27 cellular contexts compared by ENCODE assay signal in genomic region chr19:30288957-30289735, GRCh38.
"Had no signal": no experiment of that assay in that cellular context is flagged by ENCODE, and none has a peak within 500 bp of the region (broad histone marks: within the 10 kb centered on the region; RNA-seq: fewer than 3 reads in every experiment).

No MANE protein-coding gene starts in this region.

- H3K9ac ChIP-seq: neural progenitor cell, parathyroid adenoma had no signal

- H2AFZ ChIP-seq: neural progenitor cell, parathyroid adenoma had no signal

- H3K4me2 ChIP-seq: neural progenitor cell had no signal

- H3K9me3 ChIP-seq: ovary, psoas muscle, right lobe of liver, sigmoid colon, thoracic aorta, thyroid gland, tibial nerve, upper lobe of left lung, vagina had no signal

- H3K27ac ChIP-seq: neural progenitor cell, ovary, parathyroid adenoma, psoas muscle, right lobe of liver, sigmoid colon, stomach, thoracic aorta, thyroid gland, upper lobe of left lung, vagina had no signal

- H3K36me3 ChIP-seq: neural progenitor cell, ovary, right lobe of liver, sigmoid colon, stomach, thoracic aorta, thyroid gland, tibial nerve, upper lobe of left lung, vagina had no signal

- DNase-seq: natural killer cell; occipital lobe; ovary; posterior cingulate gyrus; psoas muscle; right cardiac atrium; right lobe of liver; sigmoid colon; small intestine; stimulated activated CD4-positive, alpha-beta T cell treated with anti-CD3 and anti-CD28 coated beads, Interleukin-15, amount 100 ng/mL, for 24 hours; stimulated activated CD4-positive, alpha-beta T cell treated with anti-CD3 and anti-CD28 coated beads, Interleukin-2, amount 100 ng/mL, for 24 hours; stimulated activated CD4-positive, alpha-beta T cell treated with anti-CD3 and anti-CD28 coated beads, Interleukin-2, amount 100 ng/mL, for 48 hours; stimulated activated CD4-positive, alpha-beta T cell treated with anti-CD3 and anti-CD28 coated beads, Interleukin-4, amount 100 ng/mL, for 24 hours; stimulated activated naive B cell treated with anti-CD40 and anti-IgM and Interleukin-4, amounts not matched to agents 10 μg/mL and 1 μg/mL and 100 μg/mL, for 72 hours; stimulated activated naive CD4-positive, alpha-beta T cell treated with Interleukin-2 at 50 U/mL for 16 hours; stomach; thyroid gland; upper lobe of left lung had no signal

- H3K4me1 ChIP-seq: parathyroid adenoma, psoas muscle, right lobe of liver, sigmoid colon, stomach, thyroid gland, upper lobe of left lung, vagina had no signal

- H3K27ac Mint-ChIP-seq: natural killer cell; nephron; neural progenitor cell; progenitor cell of endocrine pancreas; stimulated activated effector memory CD8-positive, alpha-beta T cell treated with anti-CD3 and anti-CD28 coated beads, Interleukin-12 subunit alpha, Interleukin-12 subunit beta, amount 100 ng/mL, for 72 hours; stimulated activated naive B cell treated with anti-CD40 and anti-IgM and Interleukin-4, amounts not matched to agents 10 μg/mL and 1 μg/mL and 100 μg/mL, for 72 hours; stimulated activated naive CD8-positive, alpha-beta T cell treated with anti-CD3 and anti-CD28 coated beads, Interleukin-15, Interleukin-2, amounts not matched to agents 100 ng/mL and 50 ng/mL, for 24 hours had no signal

- H3K4me1 Mint-ChIP-seq: natural killer cell; nephron; stimulated activated effector memory CD8-positive, alpha-beta T cell treated with anti-CD3 and anti-CD28 coated beads, Interleukin-12 subunit alpha, Interleukin-12 subunit beta, amount 100 ng/mL, for 72 hours; stimulated activated naive B cell treated with anti-CD40 and anti-IgM and Interleukin-4, amounts not matched to agents 10 μg/mL and 1 μg/mL and 100 μg/mL, for 72 hours had no signal

- H3K27me3 Mint-ChIP-seq: progenitor cell of endocrine pancreas had no signal

- H3K4me3 ChIP-seq: neural progenitor cell, ovary, psoas muscle, right lobe of liver, sigmoid colon, stomach, thoracic aorta, thyroid gland, tibial nerve, upper lobe of left lung, vagina had no signal

- H3K9me3 Mint-ChIP-seq: nephron, neural progenitor cell had no signal

- H3K4me3 Mint-ChIP-seq: natural killer cell; nephron; neural progenitor cell; stimulated activated effector memory CD8-positive, alpha-beta T cell treated with anti-CD3 and anti-CD28 coated beads, Interleukin-12 subunit alpha, Interleukin-12 subunit beta, amount 100 ng/mL, for 72 hours; stimulated activated naive B cell treated with anti-CD40 and anti-IgM and Interleukin-4, amounts not matched to agents 10 μg/mL and 1 μg/mL and 100 μg/mL, for 72 hours; stimulated activated naive CD8-positive, alpha-beta T cell treated with anti-CD3 and anti-CD28 coated beads, Interleukin-15, Interleukin-2, amounts not matched to agents 100 ng/mL and 50 ng/mL, for 24 hours had no signal

- H3K36me3 Mint-ChIP-seq: natural killer cell; neural progenitor cell; stimulated activated effector memory CD8-positive, alpha-beta T cell treated with anti-CD3 and anti-CD28 coated beads, Interleukin-12 subunit alpha, Interleukin-12 subunit beta, amount 100 ng/mL, for 72 hours; stimulated activated naive B cell treated with anti-CD40 and anti-IgM and Interleukin-4, amounts not matched to agents 10 μg/mL and 1 μg/mL and 100 μg/mL, for 72 hours had no signal

- H3K79me2 ChIP-seq: parathyroid adenoma had no signal

- ATAC-seq: natural killer cell; psoas muscle; right cardiac atrium; right lobe of liver; stimulated activated effector memory CD8-positive, alpha-beta T cell treated with anti-CD3 and anti-CD28 coated beads, Interleukin-12 subunit alpha, Interleukin-12 subunit beta, amount 100 ng/mL, for 72 hours; stimulated activated naive B cell treated with anti-CD40 and anti-IgM and Interleukin-4, amounts not matched to agents 10 μg/mL and 1 μg/mL and 100 μg/mL, for 72 hours had no signal

- H3K27me3 ChIP-seq: neural progenitor cell, ovary, right lobe of liver, stomach, thyroid gland, tibial nerve, upper lobe of left lung, vagina had no signal
